Comparison of ENCODE assay signal across 19 cellular contexts in the genomic region with DNA sequence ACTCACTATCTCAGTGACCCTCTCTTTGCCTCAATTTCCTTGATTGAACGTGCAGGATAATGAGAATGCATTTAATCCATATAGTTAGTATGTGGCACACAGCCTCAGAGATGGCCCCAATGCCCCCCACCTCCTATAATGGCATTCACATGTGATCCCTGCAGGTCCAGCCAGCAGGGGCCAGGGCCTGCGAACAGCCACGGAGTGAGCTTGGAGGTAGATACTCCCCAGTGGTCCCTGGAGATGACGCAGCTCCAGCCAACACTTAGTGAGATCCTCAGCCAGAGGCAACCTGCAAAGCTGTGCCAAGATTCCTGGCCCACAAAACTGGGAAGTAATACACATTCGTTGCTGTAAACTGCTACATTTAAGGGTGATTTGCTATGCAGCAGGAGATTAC.
"Had no signal": no experiment of that assay in that cellular context is flagged by ENCODE, and none has a peak within 500 bp of the region (broad histone marks: within the 10 kb centered on the region; RNA-seq: fewer than 3 reads in every experiment).

No MANE protein-coding gene starts in this region.

- H3K4me1 ChIP-seq: gastrocnemius medialis, pancreas, sigmoid colon, stomach, testis had no signal

- H3K4me3 ChIP-seq: dorsolateral prefrontal cortex, gastrocnemius medialis, heart left ventricle, hepatocyte, lung, pancreas, sigmoid colon, stomach, testis, tibial artery had no signal

- H2AFZ ChIP-seq: hepatocyte had no signal

- DNase-seq: dorsolateral prefrontal cortex; effector CD4-positive, alpha-beta T cell; foreskin fibroblast; gastrocnemius medialis; heart left ventricle; kidney; naive thymus-derived CD8-positive, alpha-beta T cell; nephron progenitor cell; occipital lobe; pancreas; sigmoid colon; stimulated activated CD4-positive, alpha-beta T cell treated with anti-CD3 and anti-CD28 coated beads, Interleukin-2, amount 100 ng/mL, for 24 hours; stimulated activated CD4-positive, alpha-beta T cell treated with anti-CD3 and anti-CD28 coated beads, Interleukin-4, amount 100 ng/mL, for 24 hours; stimulated activated naive CD4-positive, alpha-beta T cell treated with Interleukin-2 at 50 U/mL for 16 hours; stomach; testis; tibial artery had no signal

- H3K27me3 ChIP-seq: gastrocnemius medialis, heart left ventricle, hepatocyte, pancreas, sigmoid colon, testis had no signal

- H3K79me2 ChIP-seq: hepatocyte had no signal

- H3K36me3 ChIP-seq: gastrocnemius medialis, heart left ventricle, pancreas, sigmoid colon, stomach, tibial artery had no signal

- H3K9me3 ChIP-seq: gastrocnemius medialis, heart left ventricle, pancreas, sigmoid colon, stomach, testis, tibial artery had no signal

- H3K4me2 ChIP-seq: hepatocyte had no signal

- H3K27ac ChIP-seq: gastrocnemius medialis, heart left ventricle, hepatocyte, pancreas, sigmoid colon, stomach, testis, tibial artery had no signal
